19 cellular contexts compared by ENCODE assay signal in genomic region chr7:18116661-18117060, GRCh38.
DNase-seq lines count a peak whose midpoint lies in the region; ATAC-seq, FAIRE-seq and TF ChIP-seq lines count a peak whose summit lies in the region.
"Had no signal": no experiment of that assay in that cellular context is flagged by ENCODE, and none has a peak within 500 bp of the region (broad histone marks: within the 10 kb centered on the region; RNA-seq: fewer than 3 reads in every experiment).

No MANE protein-coding gene starts in this region.

- no peak for TF ChIP-seq POLR2A in HepG2 (IDR thresholded peaks at IDR 0.05; ENCODE audit: insufficient read depth in 1 of 2, low read depth in 2 of 2, low read length in 2 of 2)

- no peaks in the 10 kb centered on the region for H3K79me2 ChIP-seq in HepG2 (ENCODE audit: insufficient read depth, low read length)

- H3K4me1 ChIP-seq in A673 (ENCODE audit: insufficient read depth, low read length, poor library complexity, severe bottlenecking) (no peaks in the 10 kb centered on the region), HepG2 (ENCODE audit: insufficient read depth, low read length) (no peaks in the 10 kb centered on the region)
- H3K4me1 ChIP-seq: A549 had no signal

- no peak for TF ChIP-seq RAD21 in HepG2 (CRISPR knock-in tag; IDR thresholded peaks at IDR 0.05)

- no peak overlapping the region for H3K4me2 ChIP-seq in HepG2 (ENCODE audit: low read depth, low read length)
- H3K4me2 ChIP-seq: A549, GM23338 had no signal

- H3K27ac ChIP-seq in A673 (ENCODE audit: low read depth, low read length, poor library complexity, severe bottlenecking) (no peak overlapping the region), HepG2 (ENCODE audit: extremely low read length, insufficient read depth, low read length) (no peak overlapping the region)
- H3K27ac ChIP-seq: A549 had no signal

- H3K4me3 ChIP-seq in A673 (ENCODE audit: low read depth, low read length, poor library complexity, severe bottlenecking): no peak overlapping the region
- H3K4me3 ChIP-seq in HepG2 (replicated peaks in 1 of 3; ENCODE audit: insufficient read depth in 1 of 3, low read depth in 2 of 3, low read length in 3 of 3): no peak overlapping the region
- H3K4me3 ChIP-seq: A549, GM23338 had no signal

- POLR2A ChIA-PET in A673 (lab: Charles Lee; ENCODE audit: low non-redundant PET) (no interaction called here), HepG2 (lab: Yijun Ruan, JAX) (no interaction called here)

- CTCF ChIA-PET in A673 (lab: Charles Lee): interaction anchor here (0.6 kb wide), 1 partner anchor 30 kb away, joined by 3 read pairs; no protein-coding TSS in a partner anchor
- CTCF ChIA-PET in HepG2 (lab: Yijun Ruan, JAX; ENCODE audit: low intra/inter-chr PET ratio, low total read pairs): no interaction called here

- no peak for FAIRE-seq in HepG2 (lab: Jason Lieb, UNC)
- FAIRE-seq: A549, RCC 7860 had no signal

- H3K36me3 ChIP-seq in A673 (ENCODE audit: insufficient read depth, low read length, poor library complexity, severe bottlenecking): no peaks in the 10 kb centered on the region
- no peaks in the 10 kb centered on the region for H3K36me3 ChIP-seq in HepG2 (replicated peaks in 1 of 2; ENCODE audit: control insufficient read depth in 1 of 2, insufficient read depth in 2 of 2, low read length in 2 of 2)

- intact Hi-C loops in A673 (cut with micrococcal nuclease; ENCODE audit: unreplicated experiment) (loop anchor here (5.0 kb wide), 1 partner anchor 344 kb away; no protein-coding TSS in a partner anchor), HepG2 (cut with micrococcal nuclease; ENCODE audit: unreplicated experiment) (no loop called here)

- TF ChIP-seq EP300 in HepG2 (IDR thresholded peaks at IDR 0.05; ENCODE audit: low read depth in 2 of 2, low read length in 2 of 2) (no peak), HepG2 (CRISPR knock-in tag; IDR thresholded peaks at IDR 0.05; ENCODE audit: borderline replicate concordance) (no peak)

- H3K9ac ChIP-seq in HepG2 (ENCODE audit: insufficient read depth, low read depth, low read length): no peak overlapping the region

- in situ Hi-C loops in HepG2 (cut with HindIII; ENCODE audit: extremely low pct_ligation_motif_present, low pct_unique_long_range_greater_than_20kb): no loop called here

- BruUV-seq in A673 (replicated peaks; lab: Mats Ljungman, UMichigan) (no TSS peak), HepG2 (replicated peaks; lab: Mats Ljungman, UMichigan) (no TSS peak)

- H3K27me3 ChIP-seq in A673 (replicated peaks; ENCODE audit: insufficient read depth, low read depth, low read length, poor library complexity): no peaks in the 10 kb centered on the region
- no peaks in the 10 kb centered on the region; a peak in 1 of 5 replicates for H3K27me3 ChIP-seq in HepG2 (ENCODE audit: control insufficient read depth in 1 of 2, insufficient read depth in 2 of 2, low read length in 2 of 2)

- ATAC-seq in GM18868 (IDR thresholded peaks at IDR 0.05; ENCODE audit: unreplicated experiment) (no peak), HepG2 (no peak)
- ATAC-seq: A549, GM23338 had no signal

- 53% methylated on average over 1 of the region's 1 CpG for WGBS in HepG2 (ENCODE audit: low lambda C conversion rate)

- peak; percentile 30 for DNase-seq in A673 (ENCODE audit: low spot score)
- peak; percentile 40 for DNase-seq in HCEC 1CT
- peak; percentile 63 for DNase-seq in NCI-H748 treated with DMSO at 0.1 percent for 48 hours (lab: John Stamatoyannopoulos, UW)
- peak; percentile 29 for DNase-seq in fibroblast of peridontal ligament (ENCODE audit: extremely low read depth)
- DNase-seq in NCI-H1436 treated with DMSO at 0.1 percent for 48 hours (lab: John Stamatoyannopoulos, UW): no peak
- DNase-seq in HepG2 (ENCODE audit: low spot score): no peak
- DNase-seq in nucleus accumbens (lab: John Stamatoyannopoulos, UW): no peak
- DNase-seq: Calu3; CD4-positive, CD25-positive, alpha-beta regulatory T cell; GF-D8; NCI-H2107; NCI-H446; NCI-H82; SIG-M5; SW 1271 had no signal

- no peak overlapping the region for H2AFZ ChIP-seq in HepG2 (ENCODE audit: low read length)
- H2AFZ ChIP-seq: GM23338 had no signal

- H4K20me1 ChIP-seq in HepG2 (ENCODE audit: insufficient read depth, low read length): no peaks in the 10 kb centered on the region

- H3K9me3 ChIP-seq in A673 (ENCODE audit: low read depth, low read length, poor library complexity, severe bottlenecking): no peaks in the 10 kb centered on the region
- no peaks in the 10 kb centered on the region for H3K9me3 ChIP-seq in HepG2 (ENCODE audit: low read length)
- H3K9me3 ChIP-seq: A549 had no signal

- TF ChIP-seq CTCF in A673 (conservative IDR thresholded peaks at IDR 0.05; ENCODE audit: low read depth, low read length) (no peak), HepG2 (CRISPR knock-in tag; IDR thresholded peaks at IDR 0.05) (no peak)

TF ChIP-seq in HepG2, 621 proteins besides CTCF, POLR2A, EP300 and RAD21:
- no peak for TF ChIP-seq ZBTB25 (CRISPR knock-in tag; IDR thresholded peaks at IDR 0.05)
- TF ChIP-seq ZNF878 (CRISPR knock-in tag; IDR thresholded peaks at IDR 0.05): no peak
- no peak for TF ChIP-seq CSRNP1 (CRISPR knock-in tag; IDR thresholded peaks at IDR 0.05)
- no peak for TF ChIP-seq IRF2 (CRISPR knock-in tag; IDR thresholded peaks at IDR 0.05)
- no peak for TF ChIP-seq CSRNP2 (CRISPR knock-in tag; conservative IDR thresholded peaks at IDR 0.05; ENCODE audit: low read depth)

Comparison
In these comparisons a context has a peak if more than half of its experiments do, and no peak if none do; other contexts are left out.
1. DNase-seq: peak in A673 (single experiment), HCEC 1CT (single experiment), NCI-H748 treated with DMSO at 0.1 percent for 48 hours (single experiment) and fibroblast of peridontal ligament (single experiment); none in NCI-H1436 treated with DMSO at 0.1 percent for 48 hours (single experiment), HepG2 (single experiment) and nucleus accumbens (0 of 56).